Comparison of ENCODE assay signal across 1 cellular context in genomic region chr11:74019104-74019738, GRCh38.
TF ChIP-seq lines count a peak whose summit lies in the region.

No MANE protein-coding gene starts in this region.

TF ChIP-seq in WTC11, 78 proteins besides CTCF, POLR2A, EP300 and RAD21 (continued from another document):
- no peak for TF ChIP-seq AFF4 (CRISPR knock-in tag; IDR thresholded peaks at IDR 0.05; ENCODE audit: borderline replicate concordance)
- no peak for TF ChIP-seq CBFB (CRISPR knock-in tag; IDR thresholded peaks at IDR 0.05; ENCODE audit: low read depth)
- no peak for TF ChIP-seq IRF2 (CRISPR knock-in tag; IDR thresholded peaks at IDR 0.05; ENCODE audit: borderline replicate concordance, low read depth)
- no peak for TF ChIP-seq JAZF1 (CRISPR knock-in tag; IDR thresholded peaks at IDR 0.05)
- no peak for TF ChIP-seq TEAD1 (CRISPR knock-in tag; IDR thresholded peaks at IDR 0.05)
